28 cellular contexts compared by ENCODE assay signal in genomic region chr12:65252515-65252914, GRCh38.
"Had no signal": no experiment of that assay in that cellular context is flagged by ENCODE, and none has a peak within 500 bp of the region (broad histone marks: within the 10 kb centered on the region; RNA-seq: fewer than 3 reads in every experiment).

No MANE protein-coding gene starts in this region.

- H3K27ac ChIP-seq: colonic mucosa, dorsolateral prefrontal cortex, epithelial cell of prostate, esophagus muscularis mucosa, esophagus squamous epithelium, foreskin keratinocyte, gastrocnemius medialis, gastroesophageal sphincter, heart left ventricle, heart right ventricle had no signal

- H3K27me3 Mint-ChIP-seq: dendritic cell treated with granulocyte-macrophage colony-stimulating factor and Interleukin-4, amounts not matched to agents 40 ng/mL and 50 ng/mL, for 4 days; effector memory CD8-positive, alpha-beta T cell had no signal

- H3K9me3 Mint-ChIP-seq: dendritic cell treated with granulocyte-macrophage colony-stimulating factor and Interleukin-4, amounts not matched to agents 40 ng/mL and 50 ng/mL, for 4 days; effector memory CD8-positive, alpha-beta T cell; endodermal cell had no signal

- H3K36me3 ChIP-seq: colonic mucosa had no signal

- H3K27me3 ChIP-seq: colonic mucosa, dorsolateral prefrontal cortex, esophagus muscularis mucosa, esophagus squamous epithelium, foreskin keratinocyte, gastrocnemius medialis, gastroesophageal sphincter, heart left ventricle, heart right ventricle had no signal

- FAIRE-seq: endothelial cell of umbilical vein, frontal cortex had no signal

- H3K4me1 Mint-ChIP-seq: endodermal cell had no signal

- H3K4me3 Mint-ChIP-seq: dendritic cell treated with granulocyte-macrophage colony-stimulating factor and Interleukin-4, amounts not matched to agents 40 ng/mL and 50 ng/mL, for 4 days; effector memory CD8-positive, alpha-beta T cell; endodermal cell had no signal

- H3K9me3 ChIP-seq: colonic mucosa, esophagus muscularis mucosa, esophagus squamous epithelium, gastrocnemius medialis, gastroesophageal sphincter, heart left ventricle, heart right ventricle had no signal

- H3K4me1 ChIP-seq: colonic mucosa, esophagus muscularis mucosa, esophagus squamous epithelium, foreskin keratinocyte, gastrocnemius medialis, gastroesophageal sphincter, heart left ventricle, heart right ventricle had no signal

- H3K4me3 ChIP-seq: colonic mucosa, coronary artery, dorsolateral prefrontal cortex, esophagus muscularis mucosa, esophagus squamous epithelium, gastrocnemius medialis, gastroesophageal sphincter, heart left ventricle, heart right ventricle had no signal

- ATAC-seq: effector memory CD8-positive, alpha-beta T cell; esophagus mucosa; foreskin keratinocyte; gastrocnemius medialis; gastroesophageal sphincter; heart left ventricle; heart right ventricle had no signal

- DNase-seq: colonic mucosa; cortex of kidney; dermis blood vessel endothelial cell; dorsolateral prefrontal cortex; effector CD4-positive, alpha-beta T cell; effector CD8-positive, alpha-beta T cell; effector memory CD4-positive, alpha-beta T cell; effector memory CD8-positive, alpha-beta T cell; endodermal cell; erythroblast; esophagus squamous epithelium; foreskin fibroblast; foreskin keratinocyte; foreskin melanocyte; gastrocnemius medialis; glutamatergic neuron; head of caudate nucleus; heart left ventricle; heart right ventricle; hippocampal formation had no signal

- H3K27ac Mint-ChIP-seq: dendritic cell treated with granulocyte-macrophage colony-stimulating factor and Interleukin-4, amounts not matched to agents 40 ng/mL and 50 ng/mL, for 4 days; effector memory CD8-positive, alpha-beta T cell; endodermal cell had no signal
